In genomic region chr5:147321569-147321968, GRCh38 we compare ENCODE assay signal across 15 cellular contexts.
DNase-seq lines count a peak whose midpoint lies in the region; ATAC-seq and TF ChIP-seq lines count a peak whose summit lies in the region.
"Had no signal": no experiment of that assay in that cellular context is flagged by ENCODE, and none has a peak within 500 bp of the region (broad histone marks: within the 10 kb centered on the region; RNA-seq: fewer than 3 reads in every experiment).

No MANE protein-coding gene starts in this region.

- no peak overlapping the region for H3K27ac Mint-ChIP-seq in stimulated activated memory B cell treated with anti-CD40 and anti-IgM and Interleukin-4, amounts not matched to agents 10 μg/mL and 1 μg/mL and 100 μg/mL, for 72 hours
- H3K27ac Mint-ChIP-seq: CD8-positive, alpha-beta T cell; HFFc6; T-helper 2 cell treated with Interferon-gamma antibody and Interleukin-4, amounts not matched to agents 5 μg/mL and 100 μg/mL, for 36 hours had no signal

- no peaks in the 10 kb centered on the region for H3K4me1 ChIP-seq in RWPE2 (ENCODE audit: insufficient read depth, poor library complexity, severe bottlenecking)
- H3K4me1 ChIP-seq: BLaER1 had no signal

- H3K9me3 ChIP-seq in RWPE2 (ENCODE audit: severe bottlenecking): no peaks in the 10 kb centered on the region
- H3K9me3 ChIP-seq: BLaER1 had no signal

- ATAC-seq in RWPE2 (ENCODE audit: low read depth): peak; percentile 14; the same call in 1 of the 3 replicates
- ATAC-seq in stimulated activated memory B cell treated with anti-CD40 and anti-IgM and Interleukin-4, amounts not matched to agents 10 μg/mL and 1 μg/mL and 100 μg/mL, for 72 hours: no peak
- ATAC-seq: CD8-positive, alpha-beta T cell had no signal

- H3K9me3 Mint-ChIP-seq in stimulated activated memory B cell treated with anti-CD40 and anti-IgM and Interleukin-4, amounts not matched to agents 10 μg/mL and 1 μg/mL and 100 μg/mL, for 72 hours: peaks cover 5% of the 10 kb centered on the region
- H3K9me3 Mint-ChIP-seq: CD8-positive, alpha-beta T cell; HFFc6; T-helper 2 cell treated with Interferon-gamma antibody and Interleukin-4, amounts not matched to agents 5 μg/mL and 100 μg/mL, for 36 hours had no signal

- H3K4me3 ChIP-seq in RWPE2 (ENCODE audit: severe bottlenecking): no peak overlapping the region
- H3K4me3 ChIP-seq: BLaER1 had no signal

- H3K36me3 Mint-ChIP-seq in stimulated activated memory B cell treated with anti-CD40 and anti-IgM and Interleukin-4, amounts not matched to agents 10 μg/mL and 1 μg/mL and 100 μg/mL, for 72 hours: no peaks in the 10 kb centered on the region
- H3K36me3 Mint-ChIP-seq: CD8-positive, alpha-beta T cell had no signal

- no peaks in the 10 kb centered on the region for H3K36me3 ChIP-seq in RWPE2 (ENCODE audit: low read depth)
- H3K36me3 ChIP-seq: BLaER1 had no signal

- no peak overlapping the region for H3K4me3 Mint-ChIP-seq in stimulated activated memory B cell treated with anti-CD40 and anti-IgM and Interleukin-4, amounts not matched to agents 10 μg/mL and 1 μg/mL and 100 μg/mL, for 72 hours
- H3K4me3 Mint-ChIP-seq: CD8-positive, alpha-beta T cell; HFFc6; T-helper 2 cell treated with Interferon-gamma antibody and Interleukin-4, amounts not matched to agents 5 μg/mL and 100 μg/mL, for 36 hours had no signal

- H3K27ac ChIP-seq in RWPE2 (ENCODE audit: poor library complexity, severe bottlenecking): no peak overlapping the region
- H3K27ac ChIP-seq: BLaER1, KMS-11 had no signal

- DNase-seq in DMS79 treated with DMSO at 0.1 percent for 48 hours (lab: John Stamatoyannopoulos, UW) (peak; percentile 19), DMS79 (lab: John Stamatoyannopoulos, UW) (no peak), NCI-H1436 (lab: John Stamatoyannopoulos, UW) (peak; percentile 28), NCI-H2227 treated with DMSO at 0.1 percent for 48 hours (lab: John Stamatoyannopoulos, UW) (peak; percentile 54), RWPE2 (ENCODE audit: low spot score) (no peak)
- DNase-seq in activated CD4-positive, CD25-positive, alpha-beta regulatory T cell treated with anti-CD3 and anti-CD28 coated beads, Interleukin-2, amount 50 U/mL, for 72 hours: no peak
- no peak for DNase-seq in stimulated activated CD4-positive, alpha-beta T cell treated with anti-CD3 and anti-CD28 coated beads, Interleukin-4, amount 100 ng/mL, for 24 hours
- DNase-seq: CD8-positive, alpha-beta T cell; HFFc6; NCI-H1048; NCI-H526 had no signal

- H3K27me3 ChIP-seq in RWPE2 (ENCODE audit: insufficient read depth, poor library complexity, severe bottlenecking): no peaks in the 10 kb centered on the region
- H3K27me3 ChIP-seq: BLaER1 had no signal

- no peak for TF ChIP-seq CTCF in RWPE2 (IDR thresholded peaks at IDR 0.05; ENCODE audit: poor library complexity, severe bottlenecking)

- H3K27me3 Mint-ChIP-seq in stimulated activated memory B cell treated with anti-CD40 and anti-IgM and Interleukin-4, amounts not matched to agents 10 μg/mL and 1 μg/mL and 100 μg/mL, for 72 hours: no peaks in the 10 kb centered on the region

- no peaks in the 10 kb centered on the region for H3K4me1 Mint-ChIP-seq in stimulated activated memory B cell treated with anti-CD40 and anti-IgM and Interleukin-4, amounts not matched to agents 10 μg/mL and 1 μg/mL and 100 μg/mL, for 72 hours

Comparison
In these comparisons a context has a peak if more than half of its experiments do, and no peak if none do; other contexts are left out.
1. DNase-seq: peak in DMS79 treated with DMSO at 0.1 percent for 48 hours (single experiment), NCI-H1436 (single experiment) and NCI-H2227 treated with DMSO at 0.1 percent for 48 hours (single experiment); none in DMS79 (single experiment), RWPE2 (single experiment), activated CD4-positive, CD25-positive, alpha-beta regulatory T cell treated with anti-CD3 and anti-CD28 coated beads, Interleukin-2, amount 50 U/mL, for 72 hours (single experiment) and stimulated activated CD4-positive, alpha-beta T cell treated with anti-CD3 and anti-CD28 coated beads, Interleukin-4, amount 100 ng/mL, for 24 hours (single experiment).